Comparison of ENCODE assay signal across 1 cellular context in the genomic region with DNA sequence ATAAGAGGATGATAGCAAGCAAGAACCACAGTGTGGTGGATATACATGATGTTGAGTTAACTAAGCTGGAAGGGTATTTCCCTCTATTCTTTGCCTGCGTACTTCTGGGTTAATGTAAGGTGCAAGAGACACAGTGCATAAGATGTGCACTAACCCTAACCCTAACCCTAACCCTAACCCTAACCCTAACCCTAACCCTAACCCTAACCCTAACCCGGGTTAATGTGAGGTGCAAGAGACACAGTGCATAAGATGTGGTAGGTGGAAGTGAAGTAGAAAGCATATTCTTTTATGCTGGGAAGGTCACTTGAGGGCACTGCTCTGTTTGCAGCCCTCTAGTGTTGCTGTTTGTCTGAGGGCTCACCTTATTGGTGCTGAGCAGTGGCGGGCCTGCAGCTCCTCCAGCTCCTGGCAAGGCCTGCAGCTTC.
A peak's percentile ranks its signal among the peaks of the same experiment; 100 is the strongest.
TF ChIP-seq lines count a peak whose summit lies in the region.

No MANE protein-coding gene starts in this region.

TF ChIP-seq in GM12878, 131 proteins besides CTCF, POLR2A, EP300 and RAD21 (continued from another document):
- TF ChIP-seq, protein P1, sequence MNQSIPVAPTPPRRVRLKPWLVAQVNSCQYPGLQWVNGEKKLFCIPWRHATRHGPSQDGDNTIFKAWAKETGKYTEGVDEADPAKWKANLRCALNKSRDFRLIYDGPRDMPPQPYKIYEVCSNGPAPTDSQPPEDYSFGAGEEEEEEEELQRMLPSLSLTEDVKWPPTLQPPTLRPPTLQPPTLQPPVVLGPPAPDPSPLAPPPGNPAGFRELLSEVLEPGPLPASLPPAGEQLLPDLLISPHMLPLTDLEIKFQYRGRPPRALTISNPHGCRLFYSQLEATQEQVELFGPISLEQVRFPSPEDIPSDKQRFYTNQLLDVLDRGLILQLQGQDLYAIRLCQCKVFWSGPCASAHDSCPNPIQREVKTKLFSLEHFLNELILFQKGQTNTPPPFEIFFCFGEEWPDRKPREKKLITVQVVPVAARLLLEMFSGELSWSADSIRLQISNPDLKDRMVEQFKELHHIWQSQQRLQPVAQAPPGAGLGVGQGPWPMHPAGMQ (IDR thresholded peaks at IDR 0.05; ENCODE audit: borderline replicate concordance), result no peak
- peak; percentile 50; the same call in 1 of the 2 replicates for TF ChIP-seq RUNX3 (IDR thresholded peaks at IDR 0.05; ENCODE audit: low read length)
- no peak for TF ChIP-seq BRCA1 (IDR thresholded peaks at IDR 0.05; ENCODE audit: low read depth, low read length)
- TF ChIP-seq, protein P2, sequence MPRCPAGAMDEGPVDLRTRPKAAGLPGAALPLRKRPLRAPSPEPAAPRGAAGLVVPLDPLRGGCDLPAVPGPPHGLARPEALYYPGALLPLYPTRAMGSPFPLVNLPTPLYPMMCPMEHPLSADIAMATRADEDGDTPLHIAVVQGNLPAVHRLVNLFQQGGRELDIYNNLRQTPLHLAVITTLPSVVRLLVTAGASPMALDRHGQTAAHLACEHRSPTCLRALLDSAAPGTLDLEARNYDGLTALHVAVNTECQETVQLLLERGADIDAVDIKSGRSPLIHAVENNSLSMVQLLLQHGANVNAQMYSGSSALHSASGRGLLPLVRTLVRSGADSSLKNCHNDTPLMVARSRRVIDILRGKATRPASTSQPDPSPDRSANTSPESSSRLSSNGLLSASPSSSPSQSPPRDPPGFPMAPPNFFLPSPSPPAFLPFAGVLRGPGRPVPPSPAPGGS (IDR thresholded peaks at IDR 0.05; ENCODE audit: borderline replicate concordance, insufficient read depth, low read depth, low read length, poor library complexity, severe bottlenecking), result no peak
- peak; percentile 9; the same call in 1 of the 2 replicates for TF ChIP-seq ATF7 (IDR thresholded peaks at IDR 0.05; ENCODE audit: low read depth)
- no peak for TF ChIP-seq SMC3 (IDR thresholded peaks at IDR 0.05; ENCODE audit: borderline replicate concordance, low read length)
- no peak for TF ChIP-seq STAT1 (conservative IDR thresholded peaks at IDR 0.05)
- TF ChIP-seq DPF2 (IDR thresholded peaks at IDR 0.05), result no peak
- no peak for TF ChIP-seq KAT2A (conservative IDR thresholded peaks at IDR 0.05; ENCODE audit: control insufficient read depth, low read depth, low read length)
- TF ChIP-seq NBN (IDR thresholded peaks at IDR 0.05), result 0 out of 2 replicates have a peak, but pooled peaks have one; percentile 50
- peak; percentile 73 for TF ChIP-seq NR2F1 (conservative IDR thresholded peaks at IDR 0.05)
